Comparison of ENCODE assay signal across 8 cellular contexts in the genomic region with DNA sequence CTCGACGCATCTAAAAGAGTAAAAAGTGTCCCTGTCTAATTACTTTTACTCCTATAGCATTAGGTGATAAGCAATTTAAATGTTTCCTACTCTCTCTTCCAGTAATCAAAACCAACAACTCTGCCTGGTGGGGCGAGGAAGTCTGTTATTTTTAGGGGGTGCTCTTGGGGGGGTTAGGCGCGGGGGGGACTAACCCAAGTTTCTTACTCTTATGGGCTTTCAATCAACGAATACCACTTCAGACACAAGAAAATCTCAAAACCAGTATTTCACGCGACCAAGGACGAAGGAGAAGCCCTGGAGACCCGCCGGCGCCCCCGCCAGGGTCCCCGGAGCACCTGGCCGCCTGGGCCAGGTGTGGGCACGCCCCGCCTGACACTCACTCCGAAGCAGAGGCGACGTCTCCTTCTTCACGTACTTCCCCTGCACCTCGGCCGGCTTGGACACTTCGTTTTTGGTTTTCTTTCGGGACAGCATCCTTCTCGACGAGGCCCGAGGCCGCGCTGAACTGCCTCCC. TPM values are rescaled to one million over a fixed set of nuclear protein-coding genes. Genes with fewer than 3 reads are reported as not detected.
A peak's percentile ranks its signal among the peaks of the same experiment; 100 is the strongest.
DNase-seq lines count a peak whose midpoint lies in the region; ATAC-seq and TF ChIP-seq lines count a peak whose summit lies in the region.

No MANE protein-coding gene starts in this region.

- in situ Hi-C loops in G401 (cut with HindIII; ENCODE audit: low sequenced_read_pairs) = no loop called here

- no peak overlapping the region for H3K4me3 Mint-ChIP-seq in activated CD8-positive, alpha-beta T cell treated with anti-CD3 and anti-CD28 coated beads, Interleukin-2, amount 10 ng/mL, durations not matched to agents 7 days and 5 days
- no peak overlapping the region for H3K4me3 Mint-ChIP-seq in progenitor cell of endocrine pancreas (ENCODE audit: low read depth)

- ATAC-seq in GM19455 (IDR thresholded peaks at IDR 0.05; ENCODE audit: unreplicated experiment) = peak; percentile 55
- peak; percentile 40 for ATAC-seq in HG03571 (IDR thresholded peaks at IDR 0.05; ENCODE audit: unreplicated experiment)
- ATAC-seq in activated CD8-positive, alpha-beta T cell treated with anti-CD3 and anti-CD28 coated beads, Interleukin-2, amount 10 ng/mL, durations not matched to agents 7 days and 5 days = peak; percentile 55
- ATAC-seq in HG03439 (IDR thresholded peaks at IDR 0.05; ENCODE audit: unreplicated experiment) = no peak

- H3K9me3 Mint-ChIP-seq in activated CD8-positive, alpha-beta T cell treated with anti-CD3 and anti-CD28 coated beads, Interleukin-2, amount 10 ng/mL, durations not matched to agents 7 days and 5 days (ENCODE audit: insufficient read depth) = no peaks in the 10 kb centered on the region
- H3K9me3 Mint-ChIP-seq in progenitor cell of endocrine pancreas (ENCODE audit: low read depth) = no peaks in the 10 kb centered on the region

- H3K27me3 Mint-ChIP-seq in activated CD8-positive, alpha-beta T cell treated with anti-CD3 and anti-CD28 coated beads, Interleukin-2, amount 10 ng/mL, durations not matched to agents 7 days and 5 days (ENCODE audit: low read depth) = peaks cover 2% of the 10 kb centered on the region
- H3K27me3 Mint-ChIP-seq in progenitor cell of endocrine pancreas = no peaks in the 10 kb centered on the region

- POLR2A ChIA-PET in activated CD8-positive, alpha-beta T cell treated with anti-CD3 and anti-CD28 coated beads, Interleukin-2, amount 10 ng/mL, durations not matched to agents 7 days and 5 days (lab: Charles Lee) = interaction anchor here (1.0 kb wide), 1 partner anchor 59 kb away, joined by 3 read pairs; no protein-coding TSS in a partner anchor

- H3K4me1 Mint-ChIP-seq in activated CD8-positive, alpha-beta T cell treated with anti-CD3 and anti-CD28 coated beads, Interleukin-2, amount 10 ng/mL, durations not matched to agents 7 days and 5 days (ENCODE audit: low read depth) = peaks cover 12% of the 10 kb centered on the region
- H3K4me1 Mint-ChIP-seq in progenitor cell of endocrine pancreas (ENCODE audit: low read depth) = peaks cover 9% of the 10 kb centered on the region

- H3K4me3 ChIP-seq in fibroblast of mammary gland (ENCODE audit: control insufficient read depth, low read depth, low read length) = peak overlapping the region; percentile 69

- no peaks in the 10 kb centered on the region for H3K36me3 Mint-ChIP-seq in activated CD8-positive, alpha-beta T cell treated with anti-CD3 and anti-CD28 coated beads, Interleukin-2, amount 10 ng/mL, durations not matched to agents 7 days and 5 days (ENCODE audit: low read depth)
- H3K36me3 Mint-ChIP-seq in progenitor cell of endocrine pancreas (ENCODE audit: insufficient read depth) = peaks cover 12% of the 10 kb centered on the region

- no peak for TF ChIP-seq CTCF in fibroblast of mammary gland (conservative IDR thresholded peaks at IDR 0.05; ENCODE audit: control insufficient read depth, insufficient read depth, low read depth, low read length)
- peak; percentile 38 for TF ChIP-seq CTCF in progenitor cell of endocrine pancreas (IDR thresholded peaks at IDR 0.05; ENCODE audit: unreplicated experiment)

- DNase-seq in G401 (ENCODE audit: low spot score) (peak; percentile 32), fibroblast of mammary gland (ENCODE audit: low read depth) (no peak), progenitor cell of endocrine pancreas (ENCODE audit: low spot score, unreplicated experiment) (peak; percentile 36), NOMO-1 treated with dmso at 0.1 percent for 144 hours (lab: John Stamatoyannopoulos, UW; ENCODE audit: unreplicated experiment) (no peak)
- DNase-seq in activated CD8-positive, alpha-beta T cell treated with anti-CD3 and anti-CD28 coated beads, Interleukin-2, amount 10 ng/mL, durations not matched to agents 7 days and 5 days = peak; percentile 40

- peak overlapping the region; percentile 21 for H3K27ac Mint-ChIP-seq in activated CD8-positive, alpha-beta T cell treated with anti-CD3 and anti-CD28 coated beads, Interleukin-2, amount 10 ng/mL, durations not matched to agents 7 days and 5 days
- H3K27ac Mint-ChIP-seq in progenitor cell of endocrine pancreas = peak overlapping the region; percentile 85

- CTCF ChIA-PET in activated CD8-positive, alpha-beta T cell treated with anti-CD3 and anti-CD28 coated beads, Interleukin-2, amount 10 ng/mL, durations not matched to agents 7 days and 5 days (lab: Charles Lee) = interaction anchor here (0.9 kb wide), 1 partner anchor 47 kb away, joined by 3 read pairs; no protein-coding TSS in a partner anchor

RNA-seq across cellular contexts. Expression of a gene that starts 0.6 kb away (rescaled TPM):
- total RNA-seq in G401 (2014; rRNA removed; shearing (Covaris generic)) = 28.8 and 29.8 TPM in 2 replicates
- total RNA-seq in activated CD8-positive, alpha-beta T cell treated with anti-CD3 and anti-CD28 coated beads, Interleukin-2, amount 10 ng/mL, durations not matched to agents 7 days and 5 days = 1 to 10 TPM; 2.1 to 2.8 TPM
- 27.0 and 28.3 TPM in 2 replicates for total RNA-seq in progenitor cell of endocrine pancreas

Comparison
In these comparisons a context has a peak if more than half of its experiments do, and no peak if none do; other contexts are left out.
1. DNase-seq: peak in G401 (single experiment), activated CD8-positive, alpha-beta T cell treated with anti-CD3 and anti-CD28 coated beads, Interleukin-2, amount 10 ng/mL, durations not matched to agents 7 days and 5 days (single experiment) and progenitor cell of endocrine pancreas (single experiment); none in fibroblast of mammary gland (single experiment) and NOMO-1 treated with dmso at 0.1 percent for 144 hours (single experiment).